8 cellular contexts compared by ENCODE assay signal in genomic region chr6:10414766-10415592, GRCh38. TPM values are rescaled to one million over a fixed set of nuclear protein-coding genes. Genes with fewer than 3 reads are reported as not detected.
DNase-seq lines count a peak whose midpoint lies in the region; TF ChIP-seq lines count a peak whose summit lies in the region.

TFAP2A (minus strand) TSS chr6:10415074; CDS start chr6:10414991, 83 bp downstream.

- TF ChIP-seq POLR2A in thyroid gland (IDR thresholded peaks at IDR 0.05), result no peak

- H3K4me3 Mint-ChIP-seq in progenitor cell of endocrine pancreas (ENCODE audit: low read depth), result peak within 1 kb of the TSS; percentile 72

- 1% methylated on average over 55 to 56 of the region's 56 CpGs for WGBS in ectodermal cell, 2 experiments
- 5% methylated on average over 56 of the region's 56 CpGs for WGBS in thyroid gland, 2 donors

- peak; percentile 92 for DNase-seq in EL
- peak; percentile 95 for DNase-seq in NCI-H69 (lab: John Stamatoyannopoulos, UW)
- no peak for DNase-seq in progenitor cell of endocrine pancreas (ENCODE audit: low spot score, unreplicated experiment)
- DNase-seq in SK-N-DZ (ENCODE audit: low spot score), result no peak
- no peak for DNase-seq in MV-4-11 (lab: John Stamatoyannopoulos, UW)
- DNase-seq in OCI-M2 (lab: John Stamatoyannopoulos, UW; ENCODE audit: unreplicated experiment), result no peak
- DNase-seq in thyroid gland, result no peak

- H3K4me1 Mint-ChIP-seq in progenitor cell of endocrine pancreas (ENCODE audit: low read depth), result peaks cover 30% of the 10 kb centered on the region

- H3K27me3 Mint-ChIP-seq in progenitor cell of endocrine pancreas, result peaks cover 94% of the 10 kb centered on the region

- no peaks in the 10 kb centered on the region for H3K9me3 ChIP-seq in ectodermal cell (ENCODE audit: control insufficient read depth, low read length)
- no peaks in the 10 kb centered on the region for H3K9me3 ChIP-seq in thyroid gland

- H3K27me3 ChIP-seq in ectodermal cell (ENCODE audit: control insufficient read depth, insufficient read depth, low read length, poor library complexity, severe bottlenecking) (peaks cover 100% of the 10 kb centered on the region), thyroid gland (peaks cover 84% of the 10 kb centered on the region)

- TF ChIP-seq CTCF in progenitor cell of endocrine pancreas (IDR thresholded peaks at IDR 0.05; ENCODE audit: unreplicated experiment) (peak; percentile 16), thyroid gland (IDR thresholded peaks at IDR 0.05) (no peak)

- peak within 1 kb of the TSS; percentile 48 for H3K4me3 ChIP-seq in ectodermal cell (ENCODE audit: insufficient read depth, low read depth, low read length)
- H3K4me3 ChIP-seq in thyroid gland (replicated peaks in 1 of 3), result peak within 1 kb of the TSS in 1 of 3 donors; percentile 7

- H3K27ac ChIP-seq in ectodermal cell (ENCODE audit: insufficient read depth, low read depth, low read length, poor library complexity, severe bottlenecking) (no peak within 1 kb of the TSS), thyroid gland (no peak within 1 kb of the TSS)

- H3K4me1 ChIP-seq in ectodermal cell (ENCODE audit: control insufficient read depth, insufficient read depth, low read length) (peaks cover 52% of the 10 kb centered on the region), thyroid gland (peaks cover 38 to 53% of the 10 kb centered on the region in 2 donors)

- intact Hi-C loops in thyroid gland (cut with DNase I), result no loop called here

- H3K27ac Mint-ChIP-seq in progenitor cell of endocrine pancreas, result peak within 1 kb of the TSS; percentile 88

- no peaks in the 10 kb centered on the region for H3K36me3 Mint-ChIP-seq in progenitor cell of endocrine pancreas (ENCODE audit: insufficient read depth)

- no peaks in the 10 kb centered on the region for H3K9me3 Mint-ChIP-seq in progenitor cell of endocrine pancreas (ENCODE audit: low read depth)

- no peaks in the 10 kb centered on the region for H3K36me3 ChIP-seq in ectodermal cell (ENCODE audit: control insufficient read depth, insufficient read depth, low read length)
- no peaks in the 10 kb centered on the region for H3K36me3 ChIP-seq in thyroid gland

RNA-seq across cellular contexts. Expression of gene TFAP2A, which starts in this region (rescaled TPM):
- polyA plus RNA-seq in ectodermal cell (2013, experiment 1 of 4), result 21.7 TPM
- 18.7 TPM for polyA plus RNA-seq in ectodermal cell (2013, experiment 2 of 4)
- polyA plus RNA-seq in ectodermal cell (2013, experiment 3 of 4), result 19.3 TPM
- 21.9 TPM for polyA plus RNA-seq in ectodermal cell (2013, experiment 4 of 4)
- 4.7 and 10.0 TPM in 2 replicates for total RNA-seq in progenitor cell of endocrine pancreas
- polyA plus RNA-seq in SK-N-DZ (2014; cell fraction: cytosol; rRNA removed), result not detected in 2 replicates
- not detected in 2 replicates for polyA plus RNA-seq in SK-N-DZ (2014; cell fraction: nucleus; rRNA removed)
- under 1 TPM in 2 of 4 donors, not detected in 2; 0.40 to 0.78 TPM for total RNA-seq in thyroid gland

Comparison
In these comparisons a context has a peak if more than half of its experiments do, and no peak if none do; other contexts are left out.
1. DNase-seq: peak in EL (single experiment) and NCI-H69 (single experiment); none in progenitor cell of endocrine pancreas (single experiment), SK-N-DZ (single experiment), MV-4-11 (single experiment), OCI-M2 (single experiment) and thyroid gland (0 of 2).